In genomic region chr1:19488136-19488535, GRCh38 we compare ENCODE assay signal across 11 cellular contexts. TPM values are rescaled to one million over a fixed set of nuclear protein-coding genes. Genes with fewer than 3 reads are reported as not detected.
A peak's percentile ranks its signal among the peaks of the same experiment; 100 is the strongest.
DNase-seq lines count a peak whose midpoint lies in the region; ATAC-seq, FAIRE-seq and TF ChIP-seq lines count a peak whose summit lies in the region.
"Had no signal": no experiment of that assay in that cellular context is flagged by ENCODE, and none has a peak within 500 bp of the region (broad histone marks: within the 10 kb centered on the region; RNA-seq: fewer than 3 reads in every experiment).

No MANE protein-coding gene starts in this region.

- no peak for FAIRE-seq in urothelium cell line (lab: Jason Lieb, UNC)

- TF ChIP-seq CTCF in esophagus squamous epithelium (IDR thresholded peaks at IDR 0.05) (no peak), spleen (IDR thresholded peaks at IDR 0.05 in 8 of 11, conservative IDR thresholded peaks at IDR 0.05 in 3 of 11) (no peak), GM20000 (IDR thresholded peaks at IDR 0.05; ENCODE audit: extremely low read depth, missing control alignments) (no peak)

- H3K9me3 ChIP-seq in esophagus squamous epithelium = no peaks in the 10 kb centered on the region
- no peaks in the 10 kb centered on the region for H3K9me3 ChIP-seq in spleen

- H3K4me1 ChIP-seq in esophagus squamous epithelium (peaks cover 15 to 45% (median 26%) of the 10 kb centered on the region in 3 donors), spleen (peaks cover 26 to 50% (median 37%) of the 10 kb centered on the region in 6 donors)

- WGBS in esophagus squamous epithelium, 2 donors = 44 to 65% methylated on average over 6 to 7 of the region's 7 CpGs
- 65 to 83% (median 79%) methylated on average over 7 of the region's 7 CpGs for WGBS in spleen, 5 donors

- no peak overlapping the region for H3K4me3 ChIP-seq in esophagus squamous epithelium
- no peak overlapping the region for H3K4me3 ChIP-seq in spleen

- intact Hi-C loops in esophagus squamous epithelium (cut with DNase I) = loop anchor here (10.0 kb wide), 2 partner anchors 93 to 167 kb away; no protein-coding TSS in a partner anchor
- intact Hi-C loops in spleen (cut with DNase I; ENCODE audit: low total_unique reads) = loop anchor here (10.0 kb wide), 1 partner anchor 107 kb away; a partner anchor contains a TSS

- H3K27me3 ChIP-seq in esophagus squamous epithelium (no peaks in the 10 kb centered on the region), spleen (replicated peaks in 1 of 7) (no peaks in the 10 kb centered on the region)

- no peak for ATAC-seq in activated naive CD4-positive, alpha-beta T cell treated with anti-CD3 and anti-CD28 coated beads, Interleukin-2, amount 50 U/mL, for 72 hours
- ATAC-seq: left colon had no signal

- H3K27ac ChIP-seq in esophagus squamous epithelium = peak overlapping the region in 3 of 4 donors; percentile 93 to 100 (median 100)
- H3K27ac ChIP-seq in spleen = peak overlapping the region in 6 of 8 donors; percentile 16 to 100 (median 77)

- H3K36me3 Mint-ChIP-seq in activated naive CD4-positive, alpha-beta T cell treated with anti-CD3 and anti-CD28 coated beads, Interleukin-2, amount 50 U/mL, for 72 hours = peaks cover 9 to 23% of the 10 kb centered on the region in 2 donors

- no peak for TF ChIP-seq POLR2A in esophagus squamous epithelium (IDR thresholded peaks at IDR 0.05)
- TF ChIP-seq POLR2A in spleen (IDR thresholded peaks at IDR 0.05) = no peak

- DNase-seq in activated naive CD4-positive, alpha-beta T cell treated with anti-CD3 and anti-CD28 coated beads, Interleukin-2, amount 50 U/mL, for 16 hours = peak; percentile 22
- DNase-seq in activated naive CD4-positive, alpha-beta T cell treated with anti-CD3 and anti-CD28 coated beads, Interleukin-2, amount 50 U/mL, for 72 hours (ENCODE audit: low spot score in 2 of 2) = no peak
- DNase-seq in NCI-H226 = peak; percentile 51
- DNase-seq in esophagus squamous epithelium (lab: John Stamatoyannopoulos, UW) = no peak
- DNase-seq in spleen = no peak
- DNase-seq in urothelium cell line (ENCODE audit: low spot score) = no peak
- no peak for DNase-seq in GM20000 (ENCODE audit: low spot score)
- DNase-seq in pons (ENCODE audit: low spot score) = no peak
- DNase-seq: activated CD4-positive, alpha-beta T cell treated with anti-CD3 and anti-CD28 coated beads, Interleukin-2, amount 50 U/mL, for 4 hours; DMS79; left colon had no signal

- H3K9me3 Mint-ChIP-seq in activated naive CD4-positive, alpha-beta T cell treated with anti-CD3 and anti-CD28 coated beads, Interleukin-2, amount 50 U/mL, for 72 hours = no peaks in the 10 kb centered on the region

- H3K27ac Mint-ChIP-seq in activated naive CD4-positive, alpha-beta T cell treated with anti-CD3 and anti-CD28 coated beads, Interleukin-2, amount 50 U/mL, for 72 hours = peak overlapping the region in 1 of 2 donors; percentile 61

- H3K36me3 ChIP-seq in esophagus squamous epithelium = peaks cover 0 to 4% (median 0%) of the 10 kb centered on the region in 3 donors
- peaks cover 0 to 10% (median 0%) of the 10 kb centered on the region in 6 donors for H3K36me3 ChIP-seq in spleen

RNA-seq across cellular contexts. Expression of gene CAPZB, which starts 2.8 kb away (rescaled TPM):
- total RNA-seq in activated naive CD4-positive, alpha-beta T cell treated with anti-CD3 and anti-CD28 coated beads, Interleukin-2, amount 50 U/mL, for 72 hours = 100 to 1,000 TPM; 404 to 419 TPM
- total RNA-seq in esophagus squamous epithelium = 100 to 1,000 TPM in 3 of 4 donors, 10 to 100 TPM in 1; 89.4 to 146 (median 126) TPM
- 100 to 1,000 TPM; 139 to 386 (median 302) TPM for total RNA-seq in spleen
- polyA plus RNA-seq in spleen = 100 to 1,000 TPM; 221 to 281 (median 274) TPM

Comparison
In these comparisons a context has a peak if more than half of its experiments do, and no peak if none do; other contexts are left out.
1. DNase-seq: peak in activated naive CD4-positive, alpha-beta T cell treated with anti-CD3 and anti-CD28 coated beads, Interleukin-2, amount 50 U/mL, for 16 hours (single experiment) and NCI-H226 (single experiment); none in activated naive CD4-positive, alpha-beta T cell treated with anti-CD3 and anti-CD28 coated beads, Interleukin-2, amount 50 U/mL, for 72 hours (0 of 2), esophagus squamous epithelium (single experiment), spleen (single experiment), urothelium cell line (single experiment), GM20000 (single experiment) and pons (single experiment).